15 cellular contexts compared by ENCODE assay signal in genomic region chr16:54107803-54108202, GRCh38.
DNase-seq lines count a peak whose midpoint lies in the region; ATAC-seq and TF ChIP-seq lines count a peak whose summit lies in the region.
"Had no signal": no experiment of that assay in that cellular context is flagged by ENCODE, and none has a peak within 500 bp of the region (broad histone marks: within the 10 kb centered on the region; RNA-seq: fewer than 3 reads in every experiment).

No MANE protein-coding gene starts in this region.

- H3K23ac ChIP-seq in trophoblast cell (ENCODE audit: low read length): peak overlapping the region; percentile 52

- H3K4me2 ChIP-seq in GM23338 (no peak overlapping the region), trophoblast cell (ENCODE audit: low read length) (no peak overlapping the region)
- H3K4me2 ChIP-seq: A549 had no signal

- H3K27me3 ChIP-seq in GM23338 (ENCODE audit: insufficient read depth): no peaks in the 10 kb centered on the region
- H3K27me3 ChIP-seq in trophoblast cell (ENCODE audit: insufficient read depth, low read length): no peaks in the 10 kb centered on the region
- H3K27me3 ChIP-seq: BE2C had no signal

- H3K4me1 ChIP-seq in GM23338 (ENCODE audit: insufficient read depth) (0 out of 2 replicates have a peak, but pooled peaks cover 9% of the 10 kb centered on the region), trophoblast cell (ENCODE audit: control insufficient read depth in 1 of 2, insufficient read depth in 2 of 2, low read length in 2 of 2) (peaks cover 4 to 8% of the 10 kb centered on the region in 2 experiments)
- H3K4me1 ChIP-seq: HAP-1 had no signal

- peaks cover 9% of the 10 kb centered on the region; the same call in 2 of the 3 replicates for H3K4me1 Mint-ChIP-seq in GM23338
- H3K4me1 Mint-ChIP-seq: CD4-positive, alpha-beta memory T cell had no signal

- H2BK12ac ChIP-seq in trophoblast cell (ENCODE audit: low read length): peak overlapping the region; percentile 46

- H3K36me3 Mint-ChIP-seq in GM23338 (ENCODE audit: low read depth): no peaks in the 10 kb centered on the region

- H2BK120ac ChIP-seq in trophoblast cell (ENCODE audit: insufficient read depth, low read length, poor library complexity): peak overlapping the region; percentile 62

- peak overlapping the region; percentile 54 for H2BK5ac ChIP-seq in trophoblast cell (ENCODE audit: low read depth, low read length, poor library complexity)

- H3K9ac ChIP-seq in trophoblast cell (ENCODE audit: low read length): no peak overlapping the region

- H3K9me3 ChIP-seq in trophoblast cell (ENCODE audit: insufficient read depth, low read depth, low read length): peaks cover 2% of the 10 kb centered on the region
- H3K9me3 ChIP-seq: A549, BE2C, HAP-1 had no signal

- TF ChIP-seq CTCF in GM23338 (conservative IDR thresholded peaks at IDR 0.05; ENCODE audit: low read depth in 2 of 2) (no peak), NB4 (IDR thresholded peaks at IDR 0.05; ENCODE audit: low read depth, low read length) (no peak), epithelial cell of esophagus (IDR thresholded peaks at IDR 0.05; ENCODE audit: insufficient read depth, low read depth, low read length, missing control alignments) (no peak)

- H4K20me1 ChIP-seq in GM23338 (replicated peaks; ENCODE audit: insufficient read depth): no peaks in the 10 kb centered on the region

- H3F3A ChIP-seq in GM23338 (replicated peaks; ENCODE audit: low read depth): no peaks in the 10 kb centered on the region

- H3K79me1 ChIP-seq in trophoblast cell (ENCODE audit: low read length): peaks cover 3% of the 10 kb centered on the region

- TF ChIP-seq POLR2A in NB4 (IDR thresholded peaks at IDR 0.05; ENCODE audit: extremely low read depth, insufficient read length): no peak

- ATAC-seq in GM23338 (peak; percentile 76), HG03139 (IDR thresholded peaks at IDR 0.05; ENCODE audit: unreplicated experiment) (no peak)
- ATAC-seq: A549 had no signal

- H4K8ac ChIP-seq in trophoblast cell (ENCODE audit: low read depth, low read length): no peak overlapping the region

- no peak overlapping the region for H2AK5ac ChIP-seq in trophoblast cell (ENCODE audit: low read length)

- H3K27me3 Mint-ChIP-seq in GM23338 (ENCODE audit: insufficient read depth, low read depth, poor library complexity): peaks cover 6% of the 10 kb centered on the region
- H3K27me3 Mint-ChIP-seq: CD4-positive, alpha-beta memory T cell had no signal

- H3K4me3 ChIP-seq in GM23338 (no peak overlapping the region), NB4 (ENCODE audit: low read depth, low read length) (no peak overlapping the region), epithelial cell of esophagus (ENCODE audit: low read length) (no peak overlapping the region), trophoblast cell (ENCODE audit: low read depth, low read length) (no peak overlapping the region)
- H3K4me3 ChIP-seq: A549, HAP-1 had no signal

- no peak overlapping the region for H2AFZ ChIP-seq in GM23338
- no peak overlapping the region for H2AFZ ChIP-seq in trophoblast cell (ENCODE audit: insufficient read depth, low read length, poor library complexity)

- H3K27ac ChIP-seq in GM23338 (ENCODE audit: low read depth): no peak overlapping the region
- peak overlapping the region; percentile 63 for H3K27ac ChIP-seq in trophoblast cell (ENCODE audit: low read depth, low read length)
- H3K27ac ChIP-seq: A549, C4-2B had no signal

- no peak overlapping the region for H3K27ac Mint-ChIP-seq in GM23338
- H3K27ac Mint-ChIP-seq: CD4-positive, alpha-beta memory T cell had no signal

- H3K36me3 ChIP-seq in GM23338 (ENCODE audit: insufficient read depth): no peaks in the 10 kb centered on the region
- no peaks in the 10 kb centered on the region for H3K36me3 ChIP-seq in trophoblast cell (ENCODE audit: control insufficient read depth in 1 of 2, insufficient read depth in 2 of 2, low read length in 2 of 2)
- H3K36me3 ChIP-seq: BE2C, HAP-1 had no signal

- peak overlapping the region; percentile 27 for H3K14ac ChIP-seq in trophoblast cell (ENCODE audit: low read length)

- H4K12ac ChIP-seq in trophoblast cell (ENCODE audit: low read depth, low read length): no peak overlapping the region

- H3K4me3 Mint-ChIP-seq in GM23338: no peak overlapping the region
- H3K4me3 Mint-ChIP-seq: CD4-positive, alpha-beta memory T cell had no signal

- H3K79me2 ChIP-seq in GM23338 (replicated peaks; ENCODE audit: insufficient read depth) (no peaks in the 10 kb centered on the region), trophoblast cell (ENCODE audit: control insufficient read depth, insufficient read depth, low read length, poor library complexity) (no peaks in the 10 kb centered on the region)

- H3K4ac ChIP-seq in trophoblast cell (ENCODE audit: low read depth, low read length): no peak overlapping the region

- DNase-seq in GM23338 (ENCODE audit: low spot score) (no peak), NB4 (ENCODE audit: low read depth) (peak; percentile 12), epithelial cell of esophagus (ENCODE audit: low read depth) (peak; percentile 3), trophoblast cell (no peak), amniotic stem cell (lab: John Stamatoyannopoulos, UW) (no peak)
- DNase-seq: BE2C; CD4-positive, alpha-beta memory T cell; DMS153; DMS79 treated with DMSO at 0.1 percent for 48 hours; EL; GOT3 had no signal

- H3K9me3 Mint-ChIP-seq in GM23338: no peaks in the 10 kb centered on the region
- H3K9me3 Mint-ChIP-seq: CD4-positive, alpha-beta memory T cell had no signal

- WGBS in trophoblast cell (ENCODE audit: extremely low coverage, insufficient coverage, insufficient read length): no CpG with 5 or more reads among the region's 5 CpGs

- H3K9me2 ChIP-seq in GM23338 (ENCODE audit: insufficient read depth): peaks cover 8% of the 10 kb centered on the region; the same call in 1 of the 2 replicates

- H4K91ac ChIP-seq in trophoblast cell (ENCODE audit: low read depth, low read length): peak overlapping the region; percentile 58

- H3K18ac ChIP-seq in trophoblast cell (ENCODE audit: low read length): peak overlapping the region; percentile 48

TF ChIP-seq in GM23338, 12 proteins besides CTCF, POLR2A, EP300 and RAD21:
- TF ChIP-seq CREB1 (CRISPR knock-in tag; IDR thresholded peaks at IDR 0.05; ENCODE audit: low read depth): no peak
- TF ChIP-seq REST (IDR thresholded peaks at IDR 0.05; ENCODE audit: unreplicated experiment): no peak
- TF ChIP-seq NANOG (IDR thresholded peaks at IDR 0.05; ENCODE audit: borderline replicate concordance): no peak
- no peak for TF ChIP-seq ZNF331 (CRISPR knock-in tag; IDR thresholded peaks at IDR 0.05; ENCODE audit: low read depth)
- no peak for TF ChIP-seq EZH2 (IDR thresholded peaks at IDR 0.05; ENCODE audit: low read depth, unreplicated experiment)
- TF ChIP-seq EZH2phosphoT487 (IDR thresholded peaks at IDR 0.05; ENCODE audit: unreplicated experiment): no peak
- no peak for TF ChIP-seq ETS1 (IDR thresholded peaks at IDR 0.05)
- TF ChIP-seq POLR2AphosphoS5 (IDR thresholded peaks at IDR 0.05; ENCODE audit: low read depth): no peak
- no peak for TF ChIP-seq JUNB (IDR thresholded peaks at IDR 0.05; ENCODE audit: unreplicated experiment)

Comparison
In these comparisons a context has a peak if more than half of its experiments do, and no peak if none do; other contexts are left out.
1. DNase-seq: peak in NB4 (single experiment) and epithelial cell of esophagus (single experiment); none in GM23338 (single experiment), trophoblast cell (0 of 2) and amniotic stem cell (single experiment).